Comparison of ENCODE assay signal across 23 cellular contexts in the genomic region with DNA sequence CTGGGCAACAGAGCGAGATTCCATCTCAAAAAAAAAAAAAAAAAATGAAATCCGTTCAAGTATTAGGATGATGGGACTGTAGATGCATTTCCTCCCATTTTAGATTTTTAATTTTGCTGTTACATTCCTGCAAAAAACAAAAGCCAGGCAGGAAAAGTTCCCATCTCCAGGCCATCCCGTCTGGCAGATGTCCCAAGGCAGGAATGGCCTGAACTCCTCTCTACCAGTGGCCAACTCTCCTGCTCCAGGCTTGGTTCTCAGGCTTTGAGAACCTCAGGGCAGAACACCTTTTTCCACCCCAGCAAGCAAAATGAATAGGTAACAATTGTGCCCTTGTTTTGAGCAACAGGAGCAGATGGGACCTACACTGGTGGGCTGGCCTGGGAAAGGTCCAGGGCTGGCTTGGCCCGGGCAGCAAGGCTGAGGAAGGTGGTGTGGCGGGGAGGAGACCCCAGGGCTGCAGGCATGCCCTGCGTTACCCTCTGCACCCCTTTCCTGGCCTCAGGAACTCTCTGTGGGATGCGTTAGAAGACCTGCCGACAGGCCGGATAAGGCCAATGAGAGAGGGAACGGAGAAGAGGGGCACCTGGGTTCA.
A peak's percentile ranks its signal among the peaks of the same experiment; 100 is the strongest.
DNase-seq lines count a peak whose midpoint lies in the region; ATAC-seq, FAIRE-seq and TF ChIP-seq lines count a peak whose summit lies in the region.
"Had no signal": no experiment of that assay in that cellular context is flagged by ENCODE, and none has a peak within 500 bp of the region (broad histone marks: within the 10 kb centered on the region; RNA-seq: fewer than 3 reads in every experiment).

No MANE protein-coding gene starts in this region.

- peaks cover 48% of the 10 kb centered on the region for H3K4me1 ChIP-seq in left ventricle myocardium inferior
- no peaks in the 10 kb centered on the region for H3K4me1 ChIP-seq in parathyroid adenoma
- no peaks in the 10 kb centered on the region for H3K4me1 ChIP-seq in small intestine (ENCODE audit: control insufficient read depth in 2 of 2, insufficient read depth in 1 of 2, low read depth in 1 of 2, low read length in 1 of 2)
- H3K4me1 ChIP-seq: BE2C had no signal

- H3K4me3 Mint-ChIP-seq in endothelial cell (ENCODE audit: unreplicated experiment): peak overlapping the region; percentile 83
- H3K4me3 Mint-ChIP-seq: CD4-positive, CD25-positive, alpha-beta regulatory T cell had no signal

- H3K36me3 Mint-ChIP-seq in endothelial cell (ENCODE audit: low read depth, unreplicated experiment): peaks cover 13% of the 10 kb centered on the region

- H3K9ac ChIP-seq in parathyroid adenoma: no peak overlapping the region

- peaks cover 5% of the 10 kb centered on the region for H3K36me3 ChIP-seq in left ventricle myocardium inferior
- no peaks in the 10 kb centered on the region for H3K36me3 ChIP-seq in parathyroid adenoma (ENCODE audit: control insufficient read depth, insufficient read depth, low read length)
- peaks cover 0 to 6% of the 10 kb centered on the region in 2 donors for H3K36me3 ChIP-seq in small intestine (ENCODE audit: control insufficient read depth in 2 of 2, insufficient read depth in 2 of 2, low read length in 2 of 2)
- H3K36me3 ChIP-seq: BE2C had no signal

- no peak overlapping the region for H3K4me2 ChIP-seq in parathyroid adenoma (ENCODE audit: low read length)

- no peak for FAIRE-seq in small intestine (lab: Jason Lieb, UNC)
- FAIRE-seq: RCC 7860 had no signal

- H3K27ac ChIP-seq in left ventricle myocardium inferior (replicated peaks) (peak overlapping the region; percentile 85), parathyroid adenoma (peak overlapping the region; percentile 19), caudate nucleus (ENCODE audit: low read depth, low read length) (no peak overlapping the region), small intestine (ENCODE audit: low read depth in 1 of 2, low read length in 1 of 2) (no peak overlapping the region)
- H3K27ac ChIP-seq: HL-60 had no signal

- H3K4me1 Mint-ChIP-seq in endothelial cell (ENCODE audit: unreplicated experiment): peaks cover 7% of the 10 kb centered on the region

- no peak for DNase-seq in left ventricle myocardium inferior
- no peak for DNase-seq in left cardiac atrium
- no peak for DNase-seq in endothelial cell (ENCODE audit: low spot score)
- no peak for DNase-seq in caudate nucleus (lab: John Stamatoyannopoulos, UW)
- no peak for DNase-seq in small intestine
- DNase-seq: BE2C; CD4-positive, CD25-positive, alpha-beta regulatory T cell; COR-L47; DMS79 treated with DMSO at 0.1 percent for 48 hours; H7; KBM-7; NCI-H1092; NCI-H1436; NCI-H187 treated with DMSO at 0.1 percent for 48 hours; NCI-H2107; NCI-H446 treated with DMSO at 0.1 percent for 48 hours; NCI-H526 treated with DMSO at 0.1 percent for 48 hours; OCI-M1; SHP77 had no signal

- H2AFZ ChIP-seq in parathyroid adenoma: no peak overlapping the region

- TF ChIP-seq CTCF in left ventricle myocardium inferior (IDR thresholded peaks at IDR 0.05; ENCODE audit: borderline replicate concordance): no peak
- no peak for TF ChIP-seq CTCF in endothelial cell (IDR thresholded peaks at IDR 0.05; ENCODE audit: unreplicated experiment)
- TF ChIP-seq CTCF in parathyroid adenoma (IDR thresholded peaks at IDR 0.05): no peak

- H3K27me3 ChIP-seq in left ventricle myocardium inferior (ENCODE audit: low read depth): no peaks in the 10 kb centered on the region
- H3K27me3 ChIP-seq in parathyroid adenoma (ENCODE audit: control insufficient read depth, insufficient read depth, low read length): no peaks in the 10 kb centered on the region
- no peaks in the 10 kb centered on the region for H3K27me3 ChIP-seq in small intestine (ENCODE audit: control insufficient read depth in 2 of 2, insufficient read depth in 2 of 2, low read length in 2 of 2)
- H3K27me3 ChIP-seq: BE2C had no signal

- no peaks in the 10 kb centered on the region for H3K9me3 ChIP-seq in left ventricle myocardium inferior (replicated peaks)
- no peaks in the 10 kb centered on the region for H3K9me3 ChIP-seq in parathyroid adenoma (ENCODE audit: control insufficient read depth, low read length)
- no peaks in the 10 kb centered on the region for H3K9me3 ChIP-seq in small intestine (ENCODE audit: control insufficient read depth, low read depth)
- H3K9me3 ChIP-seq: BE2C had no signal

- ATAC-seq in left cardiac atrium: no peak
- ATAC-seq in HG03469 (IDR thresholded peaks at IDR 0.05; ENCODE audit: unreplicated experiment): no peak

- H3K27me3 Mint-ChIP-seq in endothelial cell (ENCODE audit: unreplicated experiment): peaks cover 10% of the 10 kb centered on the region
- H3K27me3 Mint-ChIP-seq: CD4-positive, CD25-positive, alpha-beta regulatory T cell had no signal

- H3K9me3 Mint-ChIP-seq in endothelial cell (ENCODE audit: unreplicated experiment): peaks cover 5% of the 10 kb centered on the region

- no peak overlapping the region for H3K27ac Mint-ChIP-seq in endothelial cell (ENCODE audit: unreplicated experiment)

- WGBS in small intestine, 3 donors: 80 to 89% (median 84%) methylated on average over 10 of the region's 10 CpGs

- H3K4me3 ChIP-seq in left ventricle myocardium inferior: no peak overlapping the region
- H3K4me3 ChIP-seq in parathyroid adenoma (ENCODE audit: low read depth, low read length): no peak overlapping the region
- H3K4me3 ChIP-seq in small intestine (ENCODE audit: low read depth in 1 of 2, low read length in 2 of 2): no peak overlapping the region

- intact Hi-C loops in left ventricle myocardium inferior (cut with micrococcal nuclease) (no loop called here), left cardiac atrium (cut with DNase I) (no loop called here)

- H3K79me2 ChIP-seq in parathyroid adenoma: no peaks in the 10 kb centered on the region

Comparison
In these comparisons a context has a peak if more than half of its experiments do, and no peak if none do; other contexts are left out.
1. H3K27ac ChIP-seq: peak in left ventricle myocardium inferior (single experiment) and parathyroid adenoma (single experiment); none in caudate nucleus (single experiment) and small intestine (0 of 2).